32 cellular contexts compared by ENCODE assay signal in genomic region chr5:116372931-116373597, GRCh38.
DNase-seq lines count a peak whose midpoint lies in the region; ATAC-seq, FAIRE-seq and TF ChIP-seq lines count a peak whose summit lies in the region.
"Had no signal": no experiment of that assay in that cellular context is flagged by ENCODE, and none has a peak within 500 bp of the region (broad histone marks: within the 10 kb centered on the region; RNA-seq: fewer than 3 reads in every experiment).

No MANE protein-coding gene starts in this region.

- peaks cover 5% of the 10 kb centered on the region for H3K36me3 Mint-ChIP-seq in activated CD4-positive, alpha-beta T cell treated with anti-CD3 and anti-CD28 coated beads for 36 hours (ENCODE audit: low read depth)
- H3K36me3 Mint-ChIP-seq in natural killer cell treated with Interleukin-12 subunit alpha and Interleukin-12 subunit beta and Interleukin-15 and Interleukin-18, amount 100 ng/mL, for 72 hours: no peaks in the 10 kb centered on the region
- no peaks in the 10 kb centered on the region for H3K36me3 Mint-ChIP-seq in Caco-2 (ENCODE audit: insufficient read depth, unreplicated experiment)

- no peaks in the 10 kb centered on the region for H3K36me3 ChIP-seq in bronchial epithelial cell (ENCODE audit: control insufficient read depth, insufficient read depth, low read length)
- no peaks in the 10 kb centered on the region for H3K36me3 ChIP-seq in Caco-2 (ENCODE audit: control insufficient read depth, insufficient read depth, low read length)
- H3K36me3 ChIP-seq in osteoblast (ENCODE audit: insufficient read depth, low read length): no peaks in the 10 kb centered on the region
- H3K36me3 ChIP-seq: right lobe of liver, SJCRH30 had no signal

- H3K79me2 ChIP-seq in osteoblast (ENCODE audit: insufficient read depth, low read length): no peaks in the 10 kb centered on the region

- H3K4me3 ChIP-seq in bronchial epithelial cell (ENCODE audit: low read depth, low read length) (no peak overlapping the region), Caco-2 (ENCODE audit: low read depth, low read length) (no peak overlapping the region), osteoblast (ENCODE audit: insufficient read depth, low read length) (no peak overlapping the region)
- H3K4me3 ChIP-seq: K562, right lobe of liver, SJCRH30 had no signal

- H3K27ac ChIP-seq in osteoblast (ENCODE audit: low read depth, low read length): no peak overlapping the region
- H3K27ac ChIP-seq: right lobe of liver, SJCRH30, VCaP had no signal

- H3K27me3 ChIP-seq in bronchial epithelial cell (ENCODE audit: control insufficient read depth, insufficient read depth, low read length): no peaks in the 10 kb centered on the region
- H3K27me3 ChIP-seq in Caco-2 (replicated peaks; ENCODE audit: control insufficient read depth, insufficient read depth, low read length): no peaks in the 10 kb centered on the region
- no peaks in the 10 kb centered on the region for H3K27me3 ChIP-seq in osteoblast (ENCODE audit: insufficient read depth, low read length)
- H3K27me3 ChIP-seq: right lobe of liver, SJCRH30 had no signal

- no peak overlapping the region for H3K27ac Mint-ChIP-seq in activated CD4-positive, alpha-beta T cell treated with anti-CD3 and anti-CD28 coated beads for 36 hours
- no peak overlapping the region for H3K27ac Mint-ChIP-seq in natural killer cell treated with Interleukin-12 subunit alpha and Interleukin-12 subunit beta and Interleukin-15 and Interleukin-18, amount 100 ng/mL, for 72 hours
- no peak overlapping the region for H3K27ac Mint-ChIP-seq in Caco-2 (ENCODE audit: unreplicated experiment)
- H3K27ac Mint-ChIP-seq: activated naive CD8-positive, alpha-beta T cell; activated T-cell treated with anti-CD3 and anti-CD28 coated beads, Interleukin-2, amount 50 U/mL, for 24 hours; CD14-positive monocyte had no signal

- no peak overlapping the region for H3K4me2 ChIP-seq in osteoblast (ENCODE audit: insufficient read depth, low read length)

- peaks cover 24% of the 10 kb centered on the region for H3K4me1 Mint-ChIP-seq in activated CD4-positive, alpha-beta T cell treated with anti-CD3 and anti-CD28 coated beads for 36 hours
- H3K4me1 Mint-ChIP-seq in natural killer cell treated with Interleukin-12 subunit alpha and Interleukin-12 subunit beta and Interleukin-15 and Interleukin-18, amount 100 ng/mL, for 72 hours (ENCODE audit: low read depth in 2 of 2): peaks cover 0 to 19% of the 10 kb centered on the region in 2 donors
- H3K4me1 Mint-ChIP-seq in Caco-2 (ENCODE audit: low read depth, unreplicated experiment): peaks cover 10% of the 10 kb centered on the region

- H3K4me1 ChIP-seq in Caco-2: peaks cover 7% of the 10 kb centered on the region
- H3K4me1 ChIP-seq in osteoblast (ENCODE audit: insufficient read depth, low read length): no peaks in the 10 kb centered on the region

- TF ChIP-seq CTCF in bronchial epithelial cell (IDR thresholded peaks at IDR 0.05; ENCODE audit: insufficient read depth, low read length, severe bottlenecking): no peak
- TF ChIP-seq CTCF in Caco-2 (IDR thresholded peaks at IDR 0.05; ENCODE audit: insufficient read depth in 1 of 2, low read depth in 1 of 2, low read length in 1 of 2, severe bottlenecking in 1 of 2, unreplicated experiment in 1 of 2): no peak
- no peak for TF ChIP-seq CTCF in osteoblast (IDR thresholded peaks at IDR 0.05; ENCODE audit: extremely low read depth, low read depth, low read length)

- H3K9me3 Mint-ChIP-seq in activated CD4-positive, alpha-beta T cell treated with anti-CD3 and anti-CD28 coated beads for 36 hours (ENCODE audit: low read depth): no peaks in the 10 kb centered on the region
- H3K9me3 Mint-ChIP-seq in natural killer cell treated with Interleukin-12 subunit alpha and Interleukin-12 subunit beta and Interleukin-15 and Interleukin-18, amount 100 ng/mL, for 72 hours: no peaks in the 10 kb centered on the region
- H3K9me3 Mint-ChIP-seq in Caco-2 (ENCODE audit: unreplicated experiment): no peaks in the 10 kb centered on the region
- H3K9me3 Mint-ChIP-seq: activated T-cell treated with anti-CD3 and anti-CD28 coated beads, Interleukin-2, amount 50 U/mL, for 24 hours; immature natural killer cell had no signal

- CTCF ChIA-PET in activated CD4-positive, alpha-beta T cell treated with anti-CD3 and anti-CD28 coated beads for 36 hours (lab: Charles Lee): no interaction called here
- CTCF ChIA-PET in Caco-2 (lab: Charles Lee): no interaction called here

- no TSS peak for BruUV-seq in Caco-2 (replicated peaks; lab: Mats Ljungman, UMichigan)

- ATAC-seq in activated CD4-positive, alpha-beta T cell treated with anti-CD3 and anti-CD28 coated beads for 36 hours: peak; percentile 63
- ATAC-seq in natural killer cell treated with Interleukin-12 subunit alpha and Interleukin-12 subunit beta and Interleukin-15 and Interleukin-18, amount 100 ng/mL, for 72 hours: peak; percentile 33 to 60
- no peak for ATAC-seq in GM21825 (IDR thresholded peaks at IDR 0.05; ENCODE audit: unreplicated experiment)
- ATAC-seq: HCT116, K562, left colon had no signal

- no peaks in the 10 kb centered on the region for H3K27me3 Mint-ChIP-seq in activated CD4-positive, alpha-beta T cell treated with anti-CD3 and anti-CD28 coated beads for 36 hours
- H3K27me3 Mint-ChIP-seq in natural killer cell treated with Interleukin-12 subunit alpha and Interleukin-12 subunit beta and Interleukin-15 and Interleukin-18, amount 100 ng/mL, for 72 hours: no peaks in the 10 kb centered on the region
- no peaks in the 10 kb centered on the region for H3K27me3 Mint-ChIP-seq in Caco-2 (ENCODE audit: insufficient read depth, unreplicated experiment)
- H3K27me3 Mint-ChIP-seq: activated naive CD8-positive, alpha-beta T cell; activated T-cell treated with anti-CD3 and anti-CD28 coated beads, Interleukin-2, amount 50 U/mL, for 24 hours had no signal

- POLR2A ChIA-PET in activated CD4-positive, alpha-beta T cell treated with anti-CD3 and anti-CD28 coated beads for 36 hours (lab: Charles Lee): no interaction called here
- POLR2A ChIA-PET in Caco-2 (lab: Charles Lee): no interaction called here

- FAIRE-seq in bronchial epithelial cell (lab: Jason Lieb, UNC): peak; percentile 7
- FAIRE-seq: GM18507, HTR-8/SVneo, K562 had no signal

- no peaks in the 10 kb centered on the region for H3K9me3 ChIP-seq in Caco-2
- H3K9me3 ChIP-seq in osteoblast (ENCODE audit: low read depth, low read length): no peaks in the 10 kb centered on the region
- H3K9me3 ChIP-seq: right lobe of liver, SJCRH30 had no signal

- no peak for DNase-seq in activated CD4-positive, alpha-beta T cell treated with anti-CD3 and anti-CD28 coated beads for 36 hours
- DNase-seq in activated CD4-positive, alpha-beta T cell treated with anti-CD3 and anti-CD28 coated beads, Interleukin-2, amount 50 U/mL, for 1 hour: no peak
- DNase-seq in bronchial epithelial cell (ENCODE audit: low read depth) (no peak), Caco-2 (no peak), osteoblast (ENCODE audit: insufficient read length, low spot score, missing footprints) (no peak)
- no peak for DNase-seq in natural killer cell treated with Interleukin-12 subunit alpha and Interleukin-12 subunit beta and Interleukin-15 and Interleukin-18, amount 100 ng/mL, for 72 hours (ENCODE audit: low spot score)
- no peak for DNase-seq in activated CD4-positive, CD25-positive, alpha-beta regulatory T cell treated with anti-CD3 and anti-CD28 coated beads, Interleukin-2, amount 50 U/mL, for 72 hours
- DNase-seq: 8988T; activated CD4-positive, alpha-beta T cell treated with anti-CD3 and anti-CD28 coated beads for 48 hours; activated effector memory CD4-positive, alpha-beta T cell treated with anti-CD3 and anti-CD28 coated beads, Interleukin-2, amount 50 U/mL, for 16 hours; activated T-cell treated with anti-CD3 and anti-CD28 coated beads, Interleukin-2, amount 50 U/mL, for 24 hours; immature natural killer cell; left colon; mesendoderm; NCI-H1092 treated with DMSO at 0.1 percent for 48 hours; NCI-H1694 treated with DMSO at 0.1 percent for 48 hours; NCI-H446; NCI-H748 treated with DMSO at 0.1 percent for 48 hours; right lobe of liver; SJCRH30; stimulated activated CD4-positive, alpha-beta T cell treated with anti-CD3 and anti-CD28 coated beads, Interleukin-12 subunit alpha, Interleukin-12 subunit beta, amount 100 ng/mL, for 4 hours; stimulated activated CD4-positive, alpha-beta T cell treated with anti-CD3 and anti-CD28 coated beads, Interleukin-4, amount 100 ng/mL, for 1 hour; T1000; trophoblast cell had no signal

- intact Hi-C loops in activated CD4-positive, alpha-beta T cell treated with anti-CD3 and anti-CD28 coated beads for 36 hours (cut with DNase I, micrococcal nuclease): no loop called here
- intact Hi-C loops in Caco-2 (cut with micrococcal nuclease; ENCODE audit: unreplicated experiment): no loop called here

- no peak overlapping the region for H2AFZ ChIP-seq in osteoblast (ENCODE audit: low read length)

- no peaks in the 10 kb centered on the region for H4K20me1 ChIP-seq in osteoblast (ENCODE audit: insufficient read depth, low read length)

- H3K4me3 Mint-ChIP-seq in activated CD4-positive, alpha-beta T cell treated with anti-CD3 and anti-CD28 coated beads for 36 hours: no peak overlapping the region
- no peak overlapping the region for H3K4me3 Mint-ChIP-seq in natural killer cell treated with Interleukin-12 subunit alpha and Interleukin-12 subunit beta and Interleukin-15 and Interleukin-18, amount 100 ng/mL, for 72 hours
- H3K4me3 Mint-ChIP-seq in Caco-2 (ENCODE audit: unreplicated experiment): no peak overlapping the region
- H3K4me3 Mint-ChIP-seq: activated naive CD8-positive, alpha-beta T cell; activated T-cell treated with anti-CD3 and anti-CD28 coated beads, Interleukin-2, amount 50 U/mL, for 24 hours; CD14-positive monocyte; immature natural killer cell had no signal
